In the genomic region with DNA sequence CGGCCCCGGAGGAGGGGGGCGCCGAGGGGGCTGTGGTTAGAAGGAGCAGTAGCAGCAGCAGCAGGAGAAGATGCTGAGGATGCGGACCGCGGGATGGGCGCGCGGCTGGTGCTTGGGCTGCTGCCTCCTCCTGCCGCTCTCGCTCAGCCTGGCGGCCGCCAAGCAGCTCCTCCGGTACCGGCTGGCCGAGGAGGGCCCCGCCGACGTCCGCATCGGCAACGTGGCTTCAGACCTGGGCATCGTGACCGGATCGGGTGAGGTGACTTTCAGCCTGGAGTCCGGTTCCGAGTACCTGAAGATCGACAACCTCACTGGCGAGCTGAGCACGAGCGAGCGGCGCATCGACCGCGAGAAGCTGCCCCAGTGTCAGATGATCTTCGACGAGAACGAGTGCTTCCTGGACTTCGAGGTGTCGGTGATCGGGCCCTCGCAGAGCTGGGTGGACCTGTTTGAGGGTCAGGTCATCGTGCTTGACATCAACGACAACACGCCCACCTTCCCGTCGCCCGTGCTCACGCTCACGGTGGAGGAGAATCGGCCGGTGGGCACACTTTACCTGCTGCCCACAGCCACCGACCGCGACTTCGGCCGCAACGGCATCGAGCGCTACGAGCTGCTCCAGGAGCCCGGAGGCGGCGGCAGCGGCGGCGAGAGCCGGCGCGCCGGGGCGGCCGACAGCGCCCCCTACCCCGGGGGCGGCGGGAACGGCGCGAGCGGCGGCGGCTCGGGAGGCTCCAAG, we compare ENCODE assay signal across 8 cellular contexts. TPM values are rescaled to one million over a fixed set of nuclear protein-coding genes. Genes with fewer than 3 reads are reported as not detected.
DNase-seq lines count a peak whose midpoint lies in the region; ATAC-seq and TF ChIP-seq lines count a peak whose summit lies in the region.

No MANE protein-coding gene starts in this region.

- intact Hi-C loops in esophagus muscularis mucosa (cut with DNase I), result loop anchor here (5.0 kb wide), 1 partner anchor 146 kb away; no protein-coding TSS in a partner anchor

- H3K27ac Mint-ChIP-seq in stimulated activated memory B cell treated with anti-CD40 and anti-IgM and Interleukin-4, amounts not matched to agents 10 μg/mL and 1 μg/mL and 100 μg/mL, for 72 hours, result no peak overlapping the region

- H3K9me3 ChIP-seq in esophagus muscularis mucosa (peaks cover 0 to 5% (median 0%) of the 10 kb centered on the region in 4 donors), muscle layer of colon (ENCODE audit: low read length) (no peaks in the 10 kb centered on the region)

- ATAC-seq in GM21825 (IDR thresholded peaks at IDR 0.05; ENCODE audit: unreplicated experiment) (no peak), GM21529 (IDR thresholded peaks at IDR 0.05; ENCODE audit: unreplicated experiment) (no peak), HG02973 (IDR thresholded peaks at IDR 0.05; ENCODE audit: unreplicated experiment) (no peak)
- no peak for ATAC-seq in stimulated activated memory B cell treated with anti-CD40 and anti-IgM and Interleukin-4, amounts not matched to agents 10 μg/mL and 1 μg/mL and 100 μg/mL, for 72 hours

- H3K4me1 Mint-ChIP-seq in stimulated activated memory B cell treated with anti-CD40 and anti-IgM and Interleukin-4, amounts not matched to agents 10 μg/mL and 1 μg/mL and 100 μg/mL, for 72 hours, result peaks cover 12% of the 10 kb centered on the region

- WGBS in esophagus muscularis mucosa, result under 1% methylated on average over 25 of the region's 86 CpGs

- no peak overlapping the region for H3K4me3 Mint-ChIP-seq in stimulated activated memory B cell treated with anti-CD40 and anti-IgM and Interleukin-4, amounts not matched to agents 10 μg/mL and 1 μg/mL and 100 μg/mL, for 72 hours

- H3K4me1 ChIP-seq in esophagus muscularis mucosa (peaks cover 16 to 46% (median 28%) of the 10 kb centered on the region in 4 donors), muscle layer of colon (ENCODE audit: insufficient read depth, low read length) (no peaks in the 10 kb centered on the region)

- TF ChIP-seq POLR2A in esophagus muscularis mucosa (IDR thresholded peaks at IDR 0.05; ENCODE audit: low read depth), result no peak

- TF ChIP-seq CTCF in esophagus muscularis mucosa (IDR thresholded peaks at IDR 0.05), result peak; percentile 33 to 60 (median 43)

- H3K36me3 ChIP-seq in esophagus muscularis mucosa (no peaks in the 10 kb centered on the region), muscle layer of colon (ENCODE audit: insufficient read depth, low read length) (no peaks in the 10 kb centered on the region)

- DNase-seq in EL, result peak; percentile 43
- DNase-seq in NCI-H69 (lab: John Stamatoyannopoulos, UW), result peak; percentile 30
- DNase-seq in esophagus muscularis mucosa (ENCODE audit: extremely low spot score), result no peak

- peak overlapping the region; percentile 66 to 84 (median 74) for H3K4me3 ChIP-seq in esophagus muscularis mucosa
- H3K4me3 ChIP-seq in muscle layer of colon (ENCODE audit: low read depth in 1 of 2, low read length in 2 of 2), result peak overlapping the region; percentile 73 to 83

- H3K27me3 ChIP-seq in esophagus muscularis mucosa (peaks cover 0 to 31% (median 0%) of the 10 kb centered on the region in 4 donors), muscle layer of colon (ENCODE audit: control insufficient read depth in 1 of 2, insufficient read depth in 2 of 2, low read length in 2 of 2) (no peaks in the 10 kb centered on the region)

- peak overlapping the region; percentile 77 to 91 (median 84) for H3K27ac ChIP-seq in esophagus muscularis mucosa (replicated peaks in 1 of 4)
- H3K27ac ChIP-seq in muscle layer of colon (ENCODE audit: low read depth, low read length), result peak overlapping the region; percentile 83

- H3K36me3 Mint-ChIP-seq in stimulated activated memory B cell treated with anti-CD40 and anti-IgM and Interleukin-4, amounts not matched to agents 10 μg/mL and 1 μg/mL and 100 μg/mL, for 72 hours, result no peaks in the 10 kb centered on the region

- TF ChIP-seq EP300 in esophagus muscularis mucosa (IDR thresholded peaks at IDR 0.05), result no peak

- H3K9me3 Mint-ChIP-seq in stimulated activated memory B cell treated with anti-CD40 and anti-IgM and Interleukin-4, amounts not matched to agents 10 μg/mL and 1 μg/mL and 100 μg/mL, for 72 hours, result no peaks in the 10 kb centered on the region

- peaks cover 51% of the 10 kb centered on the region for H3K27me3 Mint-ChIP-seq in stimulated activated memory B cell treated with anti-CD40 and anti-IgM and Interleukin-4, amounts not matched to agents 10 μg/mL and 1 μg/mL and 100 μg/mL, for 72 hours

- no peak overlapping the region for H3K9ac ChIP-seq in muscle layer of colon (ENCODE audit: low read length)

RNA-seq across cellular contexts. Expression of gene PCDH7, which starts 1.4 kb away (rescaled TPM):
- total RNA-seq in esophagus muscularis mucosa, result 100 to 1,000 TPM; 221 to 356 (median 299) TPM
